1 cellular context compared by ENCODE assay signal in the genomic region with DNA sequence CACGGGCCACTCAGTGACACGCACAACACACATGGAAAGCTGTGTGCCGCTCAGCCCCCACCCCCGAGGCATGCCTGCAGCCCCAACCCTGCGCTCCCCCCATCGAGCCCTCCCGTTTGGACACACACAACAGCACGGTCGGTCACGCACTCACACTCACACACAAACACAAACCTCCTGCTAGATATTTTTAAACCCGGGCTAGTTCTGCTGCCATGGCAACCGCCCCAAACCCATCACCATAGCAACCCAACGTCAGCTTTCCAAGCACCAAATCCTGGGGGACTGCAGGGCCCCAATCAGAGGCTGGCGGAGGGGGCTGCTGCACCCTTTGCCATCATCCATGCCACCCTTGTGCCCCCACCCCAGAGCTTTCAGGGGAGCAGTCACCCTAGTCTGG.
TF ChIP-seq lines count a peak whose summit lies in the region.

No MANE protein-coding gene starts in this region.

TF ChIP-seq in GM12878, 131 proteins besides CTCF, POLR2A, EP300 and RAD21:
- TF ChIP-seq, protein P1, sequence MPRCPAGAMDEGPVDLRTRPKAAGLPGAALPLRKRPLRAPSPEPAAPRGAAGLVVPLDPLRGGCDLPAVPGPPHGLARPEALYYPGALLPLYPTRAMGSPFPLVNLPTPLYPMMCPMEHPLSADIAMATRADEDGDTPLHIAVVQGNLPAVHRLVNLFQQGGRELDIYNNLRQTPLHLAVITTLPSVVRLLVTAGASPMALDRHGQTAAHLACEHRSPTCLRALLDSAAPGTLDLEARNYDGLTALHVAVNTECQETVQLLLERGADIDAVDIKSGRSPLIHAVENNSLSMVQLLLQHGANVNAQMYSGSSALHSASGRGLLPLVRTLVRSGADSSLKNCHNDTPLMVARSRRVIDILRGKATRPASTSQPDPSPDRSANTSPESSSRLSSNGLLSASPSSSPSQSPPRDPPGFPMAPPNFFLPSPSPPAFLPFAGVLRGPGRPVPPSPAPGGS (IDR thresholded peaks at IDR 0.05; ENCODE audit: borderline replicate concordance, insufficient read depth, low read depth, low read length, poor library complexity, severe bottlenecking), result peak; percentile 50
- no peak for TF ChIP-seq HCFC1 (IDR thresholded peaks at IDR 0.05; ENCODE audit: low read length)
TF ChIP-seq in GM12878: peak in this region for 1.
